17 cellular contexts compared by ENCODE assay signal in genomic region chr13:95150555-95150954, GRCh38.
"Had no signal": no experiment of that assay in that cellular context is flagged by ENCODE, and none has a peak within 500 bp of the region (broad histone marks: within the 10 kb centered on the region; RNA-seq: fewer than 3 reads in every experiment).

No MANE protein-coding gene starts in this region.

- H3K27me3 ChIP-seq: colonic mucosa, neural progenitor cell, ovary, tibial artery, vagina had no signal

- H3K4me2 ChIP-seq: neural progenitor cell had no signal

- H3K36me3 Mint-ChIP-seq: activated naive CD4-positive, alpha-beta T cell treated with anti-CD3 and anti-CD28 coated beads, Interleukin-2, amount 10 ng/mL, durations not matched to agents 7 days and 5 days; neural progenitor cell had no signal

- H3K27ac Mint-ChIP-seq: activated CD8-positive, alpha-beta T cell treated with anti-CD3 and anti-CD28 coated beads, Interleukin-2, amount 10 ng/mL, durations not matched to agents 7 days and 5 days; activated naive CD4-positive, alpha-beta T cell treated with anti-CD3 and anti-CD28 coated beads, Interleukin-2, amount 10 ng/mL, durations not matched to agents 7 days and 5 days; neural progenitor cell had no signal

- H3K9me3 Mint-ChIP-seq: activated naive CD4-positive, alpha-beta T cell treated with anti-CD3 and anti-CD28 coated beads, Interleukin-2, amount 10 ng/mL, durations not matched to agents 7 days and 5 days; neural progenitor cell had no signal

- H3K27ac ChIP-seq: colonic mucosa, neural progenitor cell, ovary, tibial artery, vagina had no signal

- H3K4me3 Mint-ChIP-seq: activated CD8-positive, alpha-beta T cell treated with anti-CD3 and anti-CD28 coated beads, Interleukin-2, amount 10 ng/mL, durations not matched to agents 7 days and 5 days; activated naive CD4-positive, alpha-beta T cell treated with anti-CD3 and anti-CD28 coated beads, Interleukin-2, amount 10 ng/mL, durations not matched to agents 7 days and 5 days; neural progenitor cell had no signal

- H3K9me3 ChIP-seq: colonic mucosa, ovary, tibial artery, vagina had no signal

- H3K27me3 Mint-ChIP-seq: activated naive CD4-positive, alpha-beta T cell treated with anti-CD3 and anti-CD28 coated beads, Interleukin-2, amount 10 ng/mL, durations not matched to agents 7 days and 5 days had no signal

- H3K4me1 ChIP-seq: colonic mucosa, tibial artery had no signal

- ATAC-seq: activated CD8-positive, alpha-beta T cell treated with anti-CD3 and anti-CD28 coated beads, Interleukin-2, amount 10 ng/mL, durations not matched to agents 7 days and 5 days; left cardiac atrium had no signal

- H3K4me1 Mint-ChIP-seq: activated naive CD4-positive, alpha-beta T cell treated with anti-CD3 and anti-CD28 coated beads, Interleukin-2, amount 10 ng/mL, durations not matched to agents 7 days and 5 days had no signal

- DNase-seq: activated CD4-positive, alpha-beta T cell treated with anti-CD3 and anti-CD28 coated beads for 1 hour; activated CD8-positive, alpha-beta memory T cell treated with anti-CD3 and anti-CD28 coated beads, Interleukin-2, amount 50 U/mL, for 48 hours; activated CD8-positive, alpha-beta T cell treated with anti-CD3 and anti-CD28 coated beads, Interleukin-2, amount 10 ng/mL, durations not matched to agents 7 days and 5 days; activated naive CD4-positive, alpha-beta T cell treated with anti-CD3 and anti-CD28 coated beads, Interleukin-2, amount 10 ng/mL, durations not matched to agents 7 days and 5 days; caudate nucleus; colonic mucosa; effector CD4-positive, alpha-beta T cell; hippocampal formation; left cardiac atrium; midbrain; ovary; stimulated activated CD4-positive, alpha-beta T cell treated with anti-CD3 and anti-CD28 coated beads, Interleukin-15, amount 100 ng/mL, for 24 hours; stimulated activated CD4-positive, alpha-beta T cell treated with anti-CD3 and anti-CD28 coated beads, Interleukin-4, amount 100 ng/mL, for 24 hours; tibial artery had no signal

- H3K36me3 ChIP-seq: colonic mucosa, neural progenitor cell, ovary, tibial artery, vagina had no signal

- H2AFZ ChIP-seq: neural progenitor cell had no signal

- H3K4me3 ChIP-seq: colonic mucosa, lung, neural progenitor cell, ovary, tibial artery, vagina had no signal
